11 cellular contexts compared by ENCODE assay signal in the genomic region with DNA sequence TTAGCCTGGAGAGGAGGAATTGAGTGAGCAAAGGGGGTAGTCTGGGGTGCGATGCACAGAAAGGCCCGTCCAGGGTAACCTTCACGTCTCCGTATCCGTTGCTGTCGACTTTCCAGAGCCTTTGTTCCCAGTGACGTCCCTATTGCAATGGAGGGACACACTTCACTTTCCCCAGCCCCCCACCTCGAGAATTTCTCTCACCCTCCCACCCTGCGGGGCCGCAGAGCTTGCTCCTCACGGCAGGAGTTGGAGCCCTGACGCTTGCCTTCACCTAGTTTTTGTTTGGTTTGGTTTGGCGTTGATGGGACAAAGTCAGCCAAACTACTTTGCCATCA. TPM values are rescaled to one million over a fixed set of nuclear protein-coding genes. Genes with fewer than 3 reads are reported as not detected.
A peak's percentile ranks its signal among the peaks of the same experiment; 100 is the strongest.
DNase-seq lines count a peak whose midpoint lies in the region; ATAC-seq and TF ChIP-seq lines count a peak whose summit lies in the region.
"Had no signal": no experiment of that assay in that cellular context is flagged by ENCODE, and none has a peak within 500 bp of the region (broad histone marks: within the 10 kb centered on the region; RNA-seq: fewer than 3 reads in every experiment).

No MANE protein-coding gene starts in this region.

- no TSS peak for BruUV-seq in HCT116 (replicated peaks; lab: Mats Ljungman, UMichigan)

- H3K4me1 ChIP-seq in HCT116 (ENCODE audit: control insufficient read depth in 1 of 2, insufficient read depth in 2 of 2, low read length in 2 of 2): peaks cover 9 to 10% of the 10 kb centered on the region in 2 experiments

- ATAC-seq in HCT116 (no peak), GM19035 (IDR thresholded peaks at IDR 0.05; ENCODE audit: unreplicated experiment) (no peak), HG03378 (IDR thresholded peaks at IDR 0.05; ENCODE audit: unreplicated experiment) (no peak)

- intact Hi-C loops in HCT116 (cut with micrococcal nuclease) (no loop called here), posterior vena cava (cut with DNase I) (no loop called here)

- no peak overlapping the region for H3K27ac ChIP-seq in HCT116 (ENCODE audit: low read depth, low read length)
- peak overlapping the region in 12 of 21 experiments; percentile 23 to 84 (median 66) for H3K27ac ChIP-seq in skin epidermis

- no peak for TF ChIP-seq CTCF in HCT116 (IDR thresholded peaks at IDR 0.05 in 2 of 3, conservative IDR thresholded peaks at IDR 0.05 in 1 of 3; ENCODE audit: borderline replicate concordance in 1 of 3, insufficient read depth in 1 of 3, low read depth in 2 of 3, low read length in 2 of 3)

- RAD21 ChIA-PET in HCT116 (lab: Charles Lee; ENCODE audit: low non-redundant PET in 1 of 2, low total read pairs in 2 of 2, uncharacterized antibody in 2 of 2, unreplicated experiment in 2 of 2): no interaction called here

- TF ChIP-seq POLR2A in HCT116 (IDR thresholded peaks at IDR 0.05; ENCODE audit: borderline replicate concordance, extremely low read depth, insufficient read depth, insufficient read length): no peak

- H3K36me3 ChIP-seq in HCT116 (ENCODE audit: control insufficient read depth in 1 of 2, insufficient read depth in 2 of 2, low read length in 2 of 2): no peaks in the 10 kb centered on the region

- no peak overlapping the region for H3K9ac ChIP-seq in HCT116 (ENCODE audit: low read length)

- no peaks in the 10 kb centered on the region for H3K9me3 ChIP-seq in HCT116 (ENCODE audit: control insufficient read depth in 1 of 2, insufficient read depth in 1 of 2, low read depth in 1 of 2, low read length in 2 of 2)

- H2AFZ ChIP-seq in HCT116 (ENCODE audit: low read depth, low read length, poor library complexity, severe bottlenecking): no peak overlapping the region

- POLR2A ChIA-PET in HCT116 (lab: Charles Lee): no interaction called here

- H3K4me1 Mint-ChIP-seq in activated naive CD8-positive, alpha-beta T cell (ENCODE audit: low read depth): peaks cover 6% of the 10 kb centered on the region
- peaks cover 8 to 13% of the 10 kb centered on the region in 2 donors for H3K4me1 Mint-ChIP-seq in immature natural killer cell

- H3K4me3 Mint-ChIP-seq in activated naive CD8-positive, alpha-beta T cell: peak overlapping the region; percentile 14
- H3K4me3 Mint-ChIP-seq in immature natural killer cell: peak overlapping the region; percentile 35 to 69 (median 53)
- H3K4me3 Mint-ChIP-seq: activated CD4-positive, alpha-beta memory T cell treated with anti-CD3 and anti-CD28 coated beads for 36 hours had no signal

- H4K20me1 ChIP-seq in HCT116 (ENCODE audit: insufficient read depth): no peaks in the 10 kb centered on the region

- no peaks in the 10 kb centered on the region for H3K27me3 ChIP-seq in HCT116 (ENCODE audit: insufficient read depth, low read length)

- peaks cover 40% of the 10 kb centered on the region for H3K27me3 Mint-ChIP-seq in activated naive CD8-positive, alpha-beta T cell
- H3K27me3 Mint-ChIP-seq in immature natural killer cell (ENCODE audit: low read depth in 3 of 3): peaks cover 0 to 27% (median 21%) of the 10 kb centered on the region in 3 donors

- H3K27ac Mint-ChIP-seq in activated naive CD8-positive, alpha-beta T cell: no peak overlapping the region
- no peak overlapping the region for H3K27ac Mint-ChIP-seq in immature natural killer cell
- H3K27ac Mint-ChIP-seq: activated CD4-positive, alpha-beta memory T cell treated with anti-CD3 and anti-CD28 coated beads for 36 hours had no signal

- TF ChIP-seq RAD21 in HCT116 (IDR thresholded peaks at IDR 0.05; ENCODE audit: low read depth): no peak

- CTCF ChIA-PET in HCT116 (lab: Charles Lee): no interaction called here

- no peaks in the 10 kb centered on the region for H3K9me3 Mint-ChIP-seq in activated naive CD8-positive, alpha-beta T cell (ENCODE audit: low read depth)
- H3K9me3 Mint-ChIP-seq in immature natural killer cell: peaks cover 0 to 5% (median 0%) of the 10 kb centered on the region in 6 donors
- H3K9me3 Mint-ChIP-seq: activated CD4-positive, alpha-beta memory T cell treated with anti-CD3 and anti-CD28 coated beads for 36 hours had no signal

- H3K9me2 ChIP-seq in HCT116 (ENCODE audit: insufficient read depth): no peaks in the 10 kb centered on the region

- in situ Hi-C loops in ACHN (cut with HindIII; ENCODE audit: low pct_ligation_motif_present, low pct_unique_long_range_greater_than_20kb, low sequenced_read_pairs): no loop called here

- H3K36me3 Mint-ChIP-seq in activated naive CD8-positive, alpha-beta T cell: no peaks in the 10 kb centered on the region
- peaks cover 0 to 3% (median 0%) of the 10 kb centered on the region in 3 donors for H3K36me3 Mint-ChIP-seq in immature natural killer cell
- H3K36me3 Mint-ChIP-seq: activated CD4-positive, alpha-beta memory T cell treated with anti-CD3 and anti-CD28 coated beads for 36 hours had no signal

- H3K79me2 ChIP-seq in HCT116 (ENCODE audit: insufficient read depth, low read length): no peaks in the 10 kb centered on the region

- H3K4me3 ChIP-seq in HCT116 (replicated peaks in 1 of 2; ENCODE audit: low read depth in 1 of 2, low read length in 2 of 2) (no peak overlapping the region), skin epidermis (peak overlapping the region; percentile 48 to 67 (median 58))

- DNase-seq in HCT116 (ENCODE audit: low read depth, low spot score) (no peak), immature natural killer cell (no peak), ACHN (no peak), posterior vena cava (ENCODE audit: low spot score) (no peak)
- DNase-seq: activated CD4-positive, alpha-beta memory T cell treated with anti-CD3 and anti-CD28 coated beads for 36 hours; NCI-H226; stimulated activated CD4-positive, alpha-beta T cell treated with anti-CD3 and anti-CD28 coated beads, Interleukin-1b, Interleukin-23, amount 100 ng/mL, for 48 hours had no signal

- H3K4me2 ChIP-seq in HCT116 (ENCODE audit: low read length): peak overlapping the region; percentile 60

TF ChIP-seq in HCT116, 20 proteins besides CTCF, POLR2A, EP300 and RAD21:
- TF ChIP-seq, protein P1, sequence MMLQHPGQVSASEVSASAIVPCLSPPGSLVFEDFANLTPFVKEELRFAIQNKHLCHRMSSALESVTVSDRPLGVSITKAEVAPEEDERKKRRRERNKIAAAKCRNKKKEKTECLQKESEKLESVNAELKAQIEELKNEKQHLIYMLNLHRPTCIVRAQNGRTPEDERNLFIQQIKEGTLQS (IDR thresholded peaks at IDR 0.05): no peak
- TF ChIP-seq ZFX (IDR thresholded peaks at IDR 0.05) (no peak), EZH2 (IDR thresholded peaks at IDR 0.05) (no peak), SIN3A (IDR thresholded peaks at IDR 0.05; ENCODE audit: low read depth) (no peak), JUND (IDR thresholded peaks at IDR 0.05) (no peak)

RNA-seq across cellular contexts. Expression of a gene that starts 0.6 kb away (rescaled TPM):
- 1.0 TPM for total RNA-seq in HCT116 (2021; ENCODE audit: unreplicated experiment)
- 0.51 and 0.70 TPM in 2 replicates for polyA plus RNA-seq in HCT116 (2012)
- not detected for polyA plus RNA-seq in immature natural killer cell
- 1 to 10 TPM; 2.0 to 4.2 TPM for total RNA-seq in posterior vena cava
- total RNA-seq: activated CD4-positive, alpha-beta memory T cell treated with anti-CD3 and anti-CD28 coated beads for 36 hours had no signal

Comparison
In these comparisons a context has a peak if more than half of its experiments do, and no peak if none do; other contexts are left out.
1. H3K4me3 ChIP-seq: peak in skin epidermis (7 of 7); none in HCT116 (0 of 2).